In the genomic region with DNA sequence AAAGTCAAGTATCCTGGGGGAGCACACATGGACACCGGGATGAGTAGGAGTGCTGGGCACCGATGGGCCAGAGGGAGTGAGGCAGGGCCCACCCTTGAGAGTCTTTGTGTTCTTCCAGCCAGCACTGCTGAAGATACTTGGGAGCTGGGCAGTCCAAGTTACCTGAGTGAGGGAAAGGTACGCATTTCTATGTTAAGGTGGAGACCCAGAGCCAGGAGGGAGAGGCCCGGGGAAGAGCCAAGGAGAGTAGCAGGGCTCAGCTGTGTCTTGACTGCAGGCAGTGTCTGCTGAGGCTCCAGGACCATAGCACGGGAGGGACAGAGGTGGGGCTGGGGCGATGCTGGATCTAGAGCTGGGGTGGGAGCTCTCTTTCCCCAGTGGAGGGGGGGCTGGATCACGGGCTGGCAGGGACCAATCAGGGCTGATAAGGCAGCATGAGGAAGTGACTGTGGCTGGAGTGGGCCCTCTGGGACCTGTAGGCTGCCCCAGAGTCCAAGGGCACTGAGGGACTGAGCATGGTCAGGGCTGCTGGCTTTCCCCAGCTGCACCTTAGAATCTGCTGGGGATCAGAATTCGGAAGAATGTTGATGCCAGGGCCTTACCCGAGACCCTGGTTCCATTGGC, we compare ENCODE assay signal across 24 cellular contexts.
"Had no signal": no experiment of that assay in that cellular context is flagged by ENCODE, and none has a peak within 500 bp of the region (broad histone marks: within the 10 kb centered on the region; RNA-seq: fewer than 3 reads in every experiment).

No MANE protein-coding gene starts in this region.

- H3K9me3 Mint-ChIP-seq: activated naive CD8-positive, alpha-beta T cell treated with anti-CD3 and anti-CD28 coated beads, Interleukin-2, amount 10 ng/mL, durations not matched to agents 7 days and 5 days; activated T-helper 2 cell treated with anti-CD3 and anti-CD28 coated beads, Interferon-gamma antibody, Interleukin-2, Interleukin-4, amounts not matched to agents 10 μg/mL and 5 μg/mL and 100 μg/mL, durations not matched to agents 14 hours and 24 hours and 36 hours; central memory CD8-positive, alpha-beta T cell; immature natural killer cell; naive B cell; stimulated activated naive B cell treated with anti-CD40 and anti-IgM and Interleukin-4, amounts not matched to agents 10 μg/mL and 1 μg/mL and 100 μg/mL, for 72 hours had no signal

- H3K4me3 Mint-ChIP-seq: activated CD4-positive, alpha-beta T cell treated with anti-CD3 and anti-CD28 coated beads for 36 hours; activated naive CD8-positive, alpha-beta T cell treated with anti-CD3 and anti-CD28 coated beads, Interleukin-2, amount 10 ng/mL, durations not matched to agents 7 days and 5 days; brain; central memory CD8-positive, alpha-beta T cell; immature natural killer cell; naive B cell; stimulated activated naive B cell treated with anti-CD40 and anti-IgM and Interleukin-4, amounts not matched to agents 10 μg/mL and 1 μg/mL and 100 μg/mL, for 72 hours; T-helper 17 cell had no signal

- ATAC-seq: activated CD4-positive, alpha-beta T cell treated with anti-CD3 and anti-CD28 coated beads for 36 hours; gastroesophageal sphincter; left ventricle myocardium superior; sciatic nerve; T-helper 17 cell had no signal

- H3K27me3 Mint-ChIP-seq: activated CD4-positive, alpha-beta T cell treated with anti-CD3 and anti-CD28 coated beads for 36 hours; brain; naive B cell; stimulated activated naive B cell treated with anti-CD40 and anti-IgM and Interleukin-4, amounts not matched to agents 10 μg/mL and 1 μg/mL and 100 μg/mL, for 72 hours had no signal

- H3K9me3 ChIP-seq: gastroesophageal sphincter, heart left ventricle, pancreas, thyroid gland, uterus had no signal

- H3K4me2 ChIP-seq: smooth muscle cell had no signal

- H3K27me3 ChIP-seq: gastroesophageal sphincter, heart left ventricle, pancreas, thyroid gland, uterus had no signal

- H3K4me1 ChIP-seq: heart left ventricle, thyroid gland, uterus had no signal

- H3K36me3 Mint-ChIP-seq: activated naive CD8-positive, alpha-beta T cell treated with anti-CD3 and anti-CD28 coated beads, Interleukin-2, amount 10 ng/mL, durations not matched to agents 7 days and 5 days; brain; immature natural killer cell; naive B cell; stimulated activated naive B cell treated with anti-CD40 and anti-IgM and Interleukin-4, amounts not matched to agents 10 μg/mL and 1 μg/mL and 100 μg/mL, for 72 hours had no signal

- DNase-seq: activated CD4-positive, alpha-beta T cell treated with anti-CD3 and anti-CD28 coated beads for 36 hours; activated CD4-positive, alpha-beta T cell treated with anti-CD3 and anti-CD28 coated beads, Interleukin-2, amount 50 U/mL, for 48 hours; activated naive CD4-positive, alpha-beta T cell treated with Interleukin-2 at 50 U/mL for 16 hours; activated naive CD8-positive, alpha-beta T cell treated with anti-CD3 and anti-CD28 coated beads, Interleukin-2, amount 10 ng/mL, durations not matched to agents 7 days and 5 days; amygdala; cortex of kidney; heart left ventricle; immature natural killer cell; kidney glomerular epithelial cell; left ventricle myocardium superior; naive B cell; pancreas; stimulated activated CD4-positive, alpha-beta T cell treated with anti-CD3 and anti-CD28 coated beads, Interleukin-4, amount 100 ng/mL, for 24 hours; stimulated activated naive B cell treated with anti-CD40 and anti-IgM and Interleukin-4, amounts not matched to agents 10 μg/mL and 1 μg/mL and 100 μg/mL, for 72 hours; T-helper 17 cell; thyroid gland; uterus had no signal

- H3K27ac Mint-ChIP-seq: activated CD4-positive, alpha-beta T cell treated with anti-CD3 and anti-CD28 coated beads for 36 hours; activated naive CD8-positive, alpha-beta T cell treated with anti-CD3 and anti-CD28 coated beads, Interleukin-2, amount 10 ng/mL, durations not matched to agents 7 days and 5 days; activated T-helper 2 cell treated with anti-CD3 and anti-CD28 coated beads, Interferon-gamma antibody, Interleukin-2, Interleukin-4, amounts not matched to agents 10 μg/mL and 5 μg/mL and 100 μg/mL, durations not matched to agents 14 hours and 24 hours and 36 hours; brain; immature natural killer cell; stimulated activated naive B cell treated with anti-CD40 and anti-IgM and Interleukin-4, amounts not matched to agents 10 μg/mL and 1 μg/mL and 100 μg/mL, for 72 hours; T-helper 17 cell had no signal

- H3K4me3 ChIP-seq: gastroesophageal sphincter, heart left ventricle, pancreas, smooth muscle cell, thyroid gland, uterus had no signal

- FAIRE-seq: endometrium, pancreas had no signal

- H3K27ac ChIP-seq: gastroesophageal sphincter, heart left ventricle, pancreas, thyroid gland, uterus had no signal

- H3K36me3 ChIP-seq: gastroesophageal sphincter, heart left ventricle, pancreas, thyroid gland, uterus had no signal

- H3K4me1 Mint-ChIP-seq: activated CD4-positive, alpha-beta T cell treated with anti-CD3 and anti-CD28 coated beads for 36 hours; brain; central memory CD8-positive, alpha-beta T cell; immature natural killer cell had no signal
